ENCODE assay signal across 8 cellular contexts in the genomic region with DNA sequence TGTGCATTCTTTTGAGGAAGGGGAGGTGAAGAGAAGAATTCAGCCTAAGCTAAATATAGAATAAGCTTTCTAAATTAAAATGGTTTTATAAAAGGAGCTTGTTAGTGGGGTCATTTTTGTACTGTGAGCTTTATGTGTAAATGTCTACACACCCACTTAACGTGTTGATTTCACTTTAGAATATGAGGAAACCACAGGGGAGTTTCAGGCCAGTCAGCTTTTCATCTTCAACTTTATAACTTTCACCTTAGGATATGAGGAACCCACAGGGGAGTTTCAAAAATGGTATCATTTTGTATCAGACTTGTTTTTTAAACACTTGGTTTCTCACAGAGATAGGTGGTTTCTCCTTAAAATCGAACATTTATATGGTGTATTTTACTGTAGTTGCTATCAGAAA.
DNase-seq lines count a peak whose midpoint lies in the region; ATAC-seq and TF ChIP-seq lines count a peak whose summit lies in the region.
"Not testable (repeated sequence)": the region's sequence is repeated elsewhere in the genome, so short reads cannot be mapped to it uniquely, and the experiment has no call there.

No MANE protein-coding gene starts in this region.

- H3K18ac ChIP-seq in neuronal stem cell (ENCODE audit: low read length), result not testable (repeated sequence)

- not testable (repeated sequence) for H3K4me1 ChIP-seq in hepatocyte (ENCODE audit: insufficient read depth); neuronal stem cell (ENCODE audit: control insufficient read depth in 2 of 2, insufficient read depth in 1 of 2, low read depth in 1 of 2, low read length in 2 of 2)

- not testable (repeated sequence) for H2BK5ac ChIP-seq in neuronal stem cell (ENCODE audit: low read length)

- H3K27me3 Mint-ChIP-seq in T-helper 17 cell; stimulated activated naive CD8-positive, alpha-beta T cell treated with anti-CD3 and anti-CD28 coated beads, Interleukin-15, amount 100 ng/mL, for 72 hours: not testable (repeated sequence)

- H3K79me2 ChIP-seq in hepatocyte, result not testable (repeated sequence)

- H4K20me1 ChIP-seq in hepatocyte (ENCODE audit: insufficient read depth, poor library complexity, severe bottlenecking), result not testable (repeated sequence)

- H3K27me3 ChIP-seq in hepatocyte; neuronal stem cell (ENCODE audit: control insufficient read depth in 3 of 3, insufficient read depth in 3 of 3, low read depth in 1 of 3, low read length in 3 of 3): not testable (repeated sequence)

- H2AK5ac ChIP-seq in neuronal stem cell (ENCODE audit: low read depth, low read length), result not testable (repeated sequence)

- H3K4me3 ChIP-seq in AG09309 (ENCODE audit: control insufficient read depth, low read depth, low read length) (peak overlapping the region; percentile 43), HFF-Myc (replicated peaks; ENCODE audit: low read depth, low read length) (peak overlapping the region; percentile 42), hepatocyte (peak overlapping the region; percentile 55), neuronal stem cell (ENCODE audit: low read length in 2 of 2) (peak overlapping the region in 1 of 2 donors; percentile 25)

- not testable (repeated sequence) for H3K14ac ChIP-seq in neuronal stem cell (ENCODE audit: low read length)

- not testable (repeated sequence) for H3K9me3 Mint-ChIP-seq in activated naive CD4-positive, alpha-beta T cell treated with anti-CD3 and anti-CD28 coated beads, Interleukin-2, amount 50 U/mL, for 72 hours; stimulated activated naive CD8-positive, alpha-beta T cell treated with anti-CD3 and anti-CD28 coated beads, Interleukin-15, amount 100 ng/mL, for 72 hours

- not testable (repeated sequence) for H3K36me3 Mint-ChIP-seq in T-helper 17 cell (ENCODE audit: low read depth); activated naive CD4-positive, alpha-beta T cell treated with anti-CD3 and anti-CD28 coated beads, Interleukin-2, amount 50 U/mL, for 72 hours

- H3K4me3 Mint-ChIP-seq in T-helper 17 cell, result peak overlapping the region; percentile 91
- peak overlapping the region; percentile 80 to 83 for H3K4me3 Mint-ChIP-seq in stimulated activated naive CD8-positive, alpha-beta T cell treated with anti-CD3 and anti-CD28 coated beads, Interleukin-15, amount 100 ng/mL, for 72 hours

- not testable (repeated sequence) for H3K79me1 ChIP-seq in neuronal stem cell (ENCODE audit: low read depth, low read length)

- TF ChIP-seq CTCF in AG09309 (IDR thresholded peaks at IDR 0.05; ENCODE audit: control insufficient read depth, insufficient read depth, low read depth, low read length, missing control alignments); HFF-Myc (IDR thresholded peaks at IDR 0.05; ENCODE audit: low read depth, low read length, missing control alignments); hepatocyte (IDR thresholded peaks at IDR 0.05; ENCODE audit: poor library complexity): not testable (repeated sequence)

- not testable (repeated sequence) for H2BK15ac ChIP-seq in neuronal stem cell (ENCODE audit: low read length)

- H2BK120ac ChIP-seq in neuronal stem cell (ENCODE audit: low read depth, low read length), result not testable (repeated sequence)

- H3K4ac ChIP-seq in neuronal stem cell (ENCODE audit: low read length), result not testable (repeated sequence)

- not testable (repeated sequence) for H2BK12ac ChIP-seq in neuronal stem cell (ENCODE audit: low read length)

- DNase-seq in AG09309 (ENCODE audit: low read depth); HFF-Myc (ENCODE audit: extremely low read depth, low read depth); T-helper 17 cell; hepatocyte (ENCODE audit: low spot score); neuronal stem cell (ENCODE audit: low spot score): not testable (repeated sequence)
- peak in 1 of 2 donors; percentile 23 for DNase-seq in activated naive CD4-positive, alpha-beta T cell treated with anti-CD3 and anti-CD28 coated beads, Interleukin-2, amount 50 U/mL, for 72 hours (ENCODE audit: low spot score in 2 of 2)
- peak; percentile 23 to 35 for DNase-seq in stimulated activated naive CD8-positive, alpha-beta T cell treated with anti-CD3 and anti-CD28 coated beads, Interleukin-15, amount 100 ng/mL, for 72 hours

- peak overlapping the region; percentile 82 for H3K27ac Mint-ChIP-seq in T-helper 17 cell
- H3K27ac Mint-ChIP-seq in activated naive CD4-positive, alpha-beta T cell treated with anti-CD3 and anti-CD28 coated beads, Interleukin-2, amount 50 U/mL, for 72 hours, result peak overlapping the region; percentile 93 to 95
- peak overlapping the region; percentile 89 to 93 for H3K27ac Mint-ChIP-seq in stimulated activated naive CD8-positive, alpha-beta T cell treated with anti-CD3 and anti-CD28 coated beads, Interleukin-15, amount 100 ng/mL, for 72 hours

- H3K27ac ChIP-seq in cingulate gyrus (ENCODE audit: low read depth, low read length) (peak overlapping the region; percentile 23), hepatocyte (peak overlapping the region; percentile 80)
- not testable (repeated sequence) for H3K27ac ChIP-seq in neuronal stem cell (replicated peaks; ENCODE audit: low read length)

- H4K91ac ChIP-seq in neuronal stem cell (ENCODE audit: low read depth, low read length, poor library complexity), result not testable (repeated sequence)

- not testable (repeated sequence) for H3K36me3 ChIP-seq in hepatocyte (replicated peaks; ENCODE audit: insufficient read depth, low read depth); neuronal stem cell (replicated peaks in 1 of 2; ENCODE audit: control insufficient read depth in 2 of 2, insufficient read depth in 2 of 2, low read length in 2 of 2)

- not testable (repeated sequence) for H3K4me1 Mint-ChIP-seq in T-helper 17 cell; stimulated activated naive CD8-positive, alpha-beta T cell treated with anti-CD3 and anti-CD28 coated beads, Interleukin-15, amount 100 ng/mL, for 72 hours

- not testable (repeated sequence) for H3K9me3 ChIP-seq in T-helper 17 cell (ENCODE audit: control insufficient read depth, low read length, poor library complexity, severe bottlenecking); hepatocyte (ENCODE audit: low read depth); neuronal stem cell (replicated peaks in 1 of 2; ENCODE audit: control insufficient read depth in 2 of 2, insufficient read depth in 1 of 2, low read depth in 1 of 2, low read length in 2 of 2)

- peak overlapping the region; percentile 72 for H3K4me2 ChIP-seq in hepatocyte
- not testable (repeated sequence) for H3K4me2 ChIP-seq in neuronal stem cell (ENCODE audit: insufficient read depth, low read length, poor library complexity, severe bottlenecking)

- not testable (repeated sequence) for H3K23ac ChIP-seq in neuronal stem cell (ENCODE audit: low read depth, low read length, poor library complexity)

- H2AFZ ChIP-seq in hepatocyte (peak overlapping the region; percentile 3), neuronal stem cell (ENCODE audit: low read length) (peak overlapping the region; percentile 90)

- WGBS in hepatocyte (ENCODE audit: low lambda C conversion rate, missing lambda C conversion rate), result 62% methylated on average over 2 of the region's 2 CpGs
- WGBS in neuronal stem cell (ENCODE audit: extremely low coverage in 2 of 2, insufficient read length in 2 of 2, insufficient replicate concordance in 1 of 2), 2 donors, result no CpG with 5 or more reads among the region's 2 CpGs

- ATAC-seq in T-helper 17 cell; stimulated activated naive CD8-positive, alpha-beta T cell treated with anti-CD3 and anti-CD28 coated beads, Interleukin-15, amount 100 ng/mL, for 72 hours: not testable (repeated sequence)
- ATAC-seq in activated naive CD4-positive, alpha-beta T cell treated with anti-CD3 and anti-CD28 coated beads, Interleukin-2, amount 50 U/mL, for 72 hours, result peak; percentile 42 to 72

- not testable (repeated sequence) for H4K8ac ChIP-seq in neuronal stem cell (ENCODE audit: low read depth, low read length)

- H3K9me2 ChIP-seq in hepatocyte (replicated peaks; ENCODE audit: insufficient read depth), result not testable (repeated sequence)

- H3K9ac ChIP-seq in neuronal stem cell (ENCODE audit: low read depth, low read length, poor library complexity), result not testable (repeated sequence)
